In the genomic region with DNA sequence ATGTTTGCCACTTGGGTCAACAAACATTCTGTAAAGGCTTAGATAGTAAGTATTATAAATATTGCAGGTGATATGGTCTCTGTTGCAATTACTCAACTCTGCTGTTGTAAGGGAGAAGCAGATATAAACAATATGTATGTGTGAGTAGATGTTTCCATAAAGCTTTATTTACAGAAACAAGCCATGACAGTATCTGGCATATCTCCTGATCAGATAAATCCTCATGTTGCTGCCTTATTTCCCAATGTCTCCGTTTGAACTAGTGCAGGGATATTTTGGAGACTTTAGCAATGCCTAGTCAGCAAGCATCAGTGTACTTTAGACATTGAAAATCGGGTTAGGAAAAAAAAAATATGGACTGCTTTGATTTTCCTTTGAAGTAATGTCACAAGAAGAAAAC, we compare ENCODE assay signal across 22 cellular contexts.
"Had no signal": no experiment of that assay in that cellular context is flagged by ENCODE, and none has a peak within 500 bp of the region (broad histone marks: within the 10 kb centered on the region; RNA-seq: fewer than 3 reads in every experiment).

No MANE protein-coding gene starts in this region.

- H3K27me3 ChIP-seq: Peyer's patch, SJCRH30 had no signal

- DNase-seq: activated CD4-positive, alpha-beta memory T cell treated with anti-CD3 and anti-CD28 coated beads, Interleukin-2, amount 10 ng/mL, durations not matched to agents 7 days and 5 days; activated CD4-positive, alpha-beta T cell treated with anti-CD3 and anti-CD28 coated beads, Interleukin-2, amount 50 U/mL, for 1 hour; activated CD4-positive, CD25-positive, alpha-beta regulatory T cell; activated CD8-positive, alpha-beta memory T cell treated with anti-CD3 and anti-CD28 coated beads, Interleukin-2, amount 50 U/mL, for 4 hours; activated naive CD4-positive, alpha-beta T cell treated with anti-CD3 and anti-CD28 coated beads, Interleukin-2, amount 50 U/mL, for 16 hours; activated naive CD8-positive, alpha-beta T cell treated with anti-CD3 and anti-CD28 coated beads, Interleukin-2, amount 10 ng/mL, durations not matched to agents 7 days and 5 days; activated T-cell treated with anti-CD3 and anti-CD28 coated beads, Interleukin-2, amount 50 U/mL, for 1 hour; amygdala; Karpas-422; NCI-H1105 treated with DMSO at 0.1 percent for 48 hours; NCI-H1436 treated with DMSO at 0.1 percent for 48 hours; NCI-H187; NCI-H2081 treated with DMSO at 0.1 percent for 48 hours; NCI-H446; NCI-H524; Peyer's patch; Right ventricle myocardium superior; SJCRH30; SK-N-SH; T-helper 1 cell had no signal

- H3K9ac ChIP-seq: SK-N-SH had no signal

- H3K4me3 ChIP-seq: Peyer's patch, SJCRH30 had no signal

- H3K9me3 ChIP-seq: Peyer's patch, SJCRH30, SK-N-SH had no signal

- H3K4me1 ChIP-seq: Peyer's patch, SJCRH30 had no signal

- H3K4me2 ChIP-seq: SK-N-SH had no signal

- H3K36me3 ChIP-seq: Peyer's patch, SJCRH30 had no signal

- H3K27ac ChIP-seq: Peyer's patch, RWPE1, SJCRH30, VCaP had no signal
